Comparison of ENCODE assay signal across 8 cellular contexts in genomic region chr11:10459029-10459970, GRCh38. TPM values are rescaled to one million over a fixed set of nuclear protein-coding genes. Genes with fewer than 3 reads are reported as not detected.
DNase-seq lines count a peak whose midpoint lies in the region; ATAC-seq lines count a peak whose summit lies in the region.

No MANE protein-coding gene starts in this region.

- peak; percentile 70 for DNase-seq in GF-D8 (lab: John Stamatoyannopoulos, UW)
- peak; percentile 95 for DNase-seq in Jurkat, Clone E6-1 (ENCODE audit: low read depth, low spot score)
- DNase-seq in activated CD4-positive, alpha-beta T cell treated with anti-CD3 and anti-CD28 coated beads, Interleukin-2, amount 50 U/mL, for 4 hours = peak; percentile 48 to 57
- peak; percentile 46 for DNase-seq in globus pallidus (ENCODE audit: low spot score)
- DNase-seq in stimulated activated CD8-positive, alpha-beta memory T cell treated with anti-CD3 and anti-CD28 coated beads, Interleukin-4, amount 100 ng/mL, for 48 hours = peak; percentile 68
- DNase-seq in HT-29 (ENCODE audit: low spot score) = no peak
- DNase-seq in amniotic stem cell (lab: John Stamatoyannopoulos, UW) = no peak

- ATAC-seq in GM21390 (IDR thresholded peaks at IDR 0.05; ENCODE audit: unreplicated experiment) = peak; percentile 47

- H3K4me3 ChIP-seq in Jurkat, Clone E6-1 (ENCODE audit: low read length) = peak overlapping the region; percentile 48

RNA-seq across cellular contexts. Expression of gene AMPD3, which starts 4.2 kb away (rescaled TPM):
- polyA plus RNA-seq in Jurkat, Clone E6-1 (2012; ENCODE audit: insufficient read depth, insufficient read length) = 9.3 TPM
- 6.3 and 10.4 TPM in 2 replicates for total RNA-seq in HT-29 (2014; rRNA removed; shearing (Covaris generic))

Comparison
In these comparisons a context has a peak if more than half of its experiments do, and no peak if none do; other contexts are left out.
1. DNase-seq: peak in GF-D8 (single experiment), Jurkat, Clone E6-1 (single experiment), activated CD4-positive, alpha-beta T cell treated with anti-CD3 and anti-CD28 coated beads, Interleukin-2, amount 50 U/mL, for 4 hours (2 of 2), globus pallidus (single experiment) and stimulated activated CD8-positive, alpha-beta memory T cell treated with anti-CD3 and anti-CD28 coated beads, Interleukin-4, amount 100 ng/mL, for 48 hours (single experiment); none in HT-29 (single experiment) and amniotic stem cell (single experiment).